1 cellular context compared by ENCODE assay signal in genomic region chr17:72422505-72423285, GRCh38.
TF ChIP-seq lines count a peak whose summit lies in the region.

No MANE protein-coding gene starts in this region.

TF ChIP-seq in HEK293, 187 proteins besides CTCF, POLR2A, EP300 and RAD21 (continued from another document):
- 0 out of 2 replicates have a peak, but pooled peaks have one; percentile 13 for TF ChIP-seq ZNF639 (tag by site-specific recombination; IDR thresholded peaks at IDR 0.05)
- TF ChIP-seq, protein P1, sequence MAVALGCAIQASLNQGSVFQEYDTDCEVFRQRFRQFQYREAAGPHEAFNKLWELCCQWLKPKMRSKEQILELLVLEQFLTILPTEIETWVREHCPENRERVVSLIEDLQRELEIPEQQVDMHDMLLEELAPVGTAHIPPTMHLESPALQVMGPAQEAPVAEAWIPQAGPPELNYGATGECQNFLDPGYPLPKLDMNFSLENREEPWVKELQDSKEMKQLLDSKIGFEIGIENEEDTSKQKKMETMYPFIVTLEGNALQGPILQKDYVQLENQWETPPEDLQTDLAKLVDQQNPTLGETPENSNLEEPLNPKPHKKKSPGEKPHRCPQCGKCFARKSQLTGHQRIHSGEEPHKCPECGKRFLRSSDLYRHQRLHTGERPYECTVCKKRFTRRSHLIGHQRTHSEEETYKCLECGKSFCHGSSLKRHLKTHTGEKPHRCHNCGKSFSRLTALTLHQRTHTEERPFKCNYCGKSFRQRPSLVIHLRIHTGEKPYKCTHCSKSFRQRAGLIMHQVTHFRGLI (tag by site-specific recombination; IDR thresholded peaks at IDR 0.05), result no peak
- TF ChIP-seq ZNF394 (tag by site-specific recombination; IDR thresholded peaks at IDR 0.05; ENCODE audit: borderline replicate concordance), result 0 out of 2 replicates have a peak, but pooled peaks have one; percentile 21
- TF ChIP-seq ZNF629 (tag by site-specific recombination; IDR thresholded peaks at IDR 0.05), result peak; percentile 35; the same call in 1 of the 2 replicates
- TF ChIP-seq GLIS1 (tag by site-specific recombination; IDR thresholded peaks at IDR 0.05), result peak; percentile 18
- TF ChIP-seq ZNF23 (tag by site-specific recombination; IDR thresholded peaks at IDR 0.05; ENCODE audit: borderline replicate concordance), result no peak
- 0 out of 2 replicates have a peak, but pooled peaks have one; percentile 14 for TF ChIP-seq FEZF1 (tag by site-specific recombination; IDR thresholded peaks at IDR 0.05)
